In the genomic region with DNA sequence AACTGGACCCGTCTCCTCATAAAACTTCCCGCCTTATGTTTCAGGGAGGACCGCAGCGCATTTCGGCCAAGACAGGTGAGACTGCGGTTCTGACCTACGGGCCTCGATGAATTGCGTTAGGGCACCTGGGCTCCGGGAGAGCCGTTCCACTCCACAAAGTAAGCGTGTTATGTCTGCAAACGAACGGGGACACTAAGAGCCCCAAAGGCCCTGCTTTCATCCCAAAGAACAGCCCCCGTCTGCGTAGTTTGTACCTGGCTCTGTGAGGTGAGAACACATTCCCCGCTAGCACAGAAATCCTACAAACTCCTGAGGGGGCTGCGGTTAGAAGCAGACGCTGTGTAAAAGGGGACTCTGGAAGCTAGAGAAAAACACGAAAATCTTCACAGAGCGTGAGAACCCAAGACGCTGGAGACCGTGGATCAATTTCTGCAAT, we compare ENCODE assay signal across 8 cellular contexts. TPM values are rescaled to one million over a fixed set of nuclear protein-coding genes. Genes with fewer than 3 reads are reported as not detected.
DNase-seq lines count a peak whose midpoint lies in the region; ATAC-seq lines count a peak whose summit lies in the region.

No MANE protein-coding gene starts in this region.

- H3K4me3 ChIP-seq in iPS DF 6.9 (ENCODE audit: low read length), result peak overlapping the region; percentile 3; the same call in 1 of the 2 replicates

- H3K9me3 Mint-ChIP-seq in activated T-helper 17 cell treated with anti-CD3 and anti-CD28 coated beads, Interleukin-2, amount 50 U/mL, for 72 hours, result no peaks in the 10 kb centered on the region

- no peak for ATAC-seq in activated T-helper 17 cell treated with anti-CD3 and anti-CD28 coated beads, Interleukin-2, amount 50 U/mL, for 72 hours (replicated peaks)
- ATAC-seq in HG03457 (IDR thresholded peaks at IDR 0.05; ENCODE audit: unreplicated experiment), result no peak

- no peaks in the 10 kb centered on the region for H3K36me3 ChIP-seq in iPS DF 6.9 (ENCODE audit: control insufficient read depth, insufficient read depth, low read length)

- WGBS in iPS DF 6.9 (ENCODE audit: insufficient coverage, insufficient read length), result no CpG with 5 or more reads among the region's 23 CpGs

- peak overlapping the region; percentile 85 for H3K4me3 Mint-ChIP-seq in activated T-helper 17 cell treated with anti-CD3 and anti-CD28 coated beads, Interleukin-2, amount 50 U/mL, for 72 hours

- peaks cover 18% of the 10 kb centered on the region for H3K36me3 Mint-ChIP-seq in activated T-helper 17 cell treated with anti-CD3 and anti-CD28 coated beads, Interleukin-2, amount 50 U/mL, for 72 hours (ENCODE audit: low read depth)

- H3K9me3 ChIP-seq in iPS DF 6.9 (ENCODE audit: control insufficient read depth, insufficient read depth, low read length), result no peaks in the 10 kb centered on the region

- no peak overlapping the region for H3K27ac ChIP-seq in iPS DF 6.9 (ENCODE audit: low read length)
- peak overlapping the region; percentile 89 for H3K27ac ChIP-seq in substantia nigra (ENCODE audit: low read depth, low read length, poor library complexity, severe bottlenecking)

- DNase-seq in NCI-H82 treated with DMSO at 0.1 percent for 48 hours (lab: John Stamatoyannopoulos, UW; ENCODE audit: unreplicated experiment), result peak; percentile 62
- no peak for DNase-seq in NCI-H82 (lab: John Stamatoyannopoulos, UW)
- DNase-seq in iPS DF 6.9 (ENCODE audit: low read depth, low spot score), result no peak
- DNase-seq in substantia nigra (lab: John Stamatoyannopoulos, UW), result peak in 10 of 49 donors; percentile 3 to 65 (median 21)
- DNase-seq in COLO829 (ENCODE audit: low spot score), result no peak
- no peak for DNase-seq in GM19240 (ENCODE audit: insufficient read length, low spot score)

- no peaks in the 10 kb centered on the region for H3K4me1 ChIP-seq in iPS DF 6.9 (ENCODE audit: control insufficient read depth, insufficient read depth, low read length)

- H3K27ac Mint-ChIP-seq in activated T-helper 17 cell treated with anti-CD3 and anti-CD28 coated beads, Interleukin-2, amount 50 U/mL, for 72 hours, result peak overlapping the region; percentile 98

- no peaks in the 10 kb centered on the region for H3K27me3 Mint-ChIP-seq in activated T-helper 17 cell treated with anti-CD3 and anti-CD28 coated beads, Interleukin-2, amount 50 U/mL, for 72 hours

- peaks cover 11% of the 10 kb centered on the region for H3K4me1 Mint-ChIP-seq in activated T-helper 17 cell treated with anti-CD3 and anti-CD28 coated beads, Interleukin-2, amount 50 U/mL, for 72 hours

- H3K27me3 ChIP-seq in iPS DF 6.9 (ENCODE audit: control insufficient read depth, insufficient read depth, low read length), result no peaks in the 10 kb centered on the region

RNA-seq across cellular contexts. Expression of a gene that starts 41.6 kb away (rescaled TPM):
- not detected for total RNA-seq in activated T-helper 17 cell treated with anti-CD3 and anti-CD28 coated beads, Interleukin-2, amount 50 U/mL, for 72 hours
